8 cellular contexts compared by ENCODE assay signal in the genomic region with DNA sequence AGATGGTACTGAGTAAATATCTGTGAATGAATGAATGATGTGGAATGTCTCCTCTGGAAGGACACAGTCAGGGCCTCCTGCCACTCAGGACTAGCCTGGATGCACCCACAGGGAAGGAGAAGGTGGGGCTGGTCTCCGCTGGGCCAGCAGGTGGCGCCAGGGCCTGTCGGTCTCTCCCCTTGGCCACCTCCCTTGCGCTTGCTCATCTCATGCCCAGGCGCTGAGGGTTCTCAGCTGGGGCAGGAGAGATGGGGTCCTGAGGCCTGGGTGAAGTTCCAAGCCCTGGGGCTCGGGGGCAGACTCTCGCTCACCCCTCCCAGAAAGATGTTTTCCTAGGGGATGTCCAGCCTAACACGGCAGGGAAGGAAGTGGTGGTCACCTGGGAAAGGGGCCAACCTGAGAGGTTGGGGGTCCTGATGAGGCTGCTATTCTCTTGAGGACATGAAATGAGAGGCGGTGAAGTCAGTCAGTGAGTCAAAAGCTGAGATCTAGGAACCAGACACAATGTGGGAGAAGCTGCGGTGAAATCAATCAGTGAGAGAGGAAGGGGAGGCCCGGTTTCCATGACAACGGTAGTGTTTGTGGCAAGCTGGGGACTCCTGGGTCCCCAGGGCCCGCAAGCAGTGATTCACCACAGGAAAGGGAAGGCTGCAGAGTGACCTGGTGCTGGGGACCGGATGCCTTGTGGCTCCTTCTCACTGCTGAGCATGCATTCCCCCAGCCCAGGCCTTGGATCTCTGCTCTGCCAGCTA. TPM values are rescaled to one million over a fixed set of nuclear protein-coding genes. Genes with fewer than 3 reads are reported as not detected.
DNase-seq lines count a peak whose midpoint lies in the region; ATAC-seq and TF ChIP-seq lines count a peak whose summit lies in the region.

No MANE protein-coding gene starts in this region.

- CTCF ChIA-PET in A673 (lab: Charles Lee), result interaction anchor here (0.6 to 3.2 kb wide), 7 partner anchors 17 to 133 kb away, joined by 3 to 56 read pairs (median 5); no protein-coding TSS in a partner anchor

- H3K9me3 ChIP-seq in A673 (ENCODE audit: low read depth, low read length, poor library complexity, severe bottlenecking), result no peaks in the 10 kb centered on the region

- intact Hi-C loops in A673 (cut with micrococcal nuclease; ENCODE audit: unreplicated experiment), result no loop called here

- peak; percentile 53 for ATAC-seq in GM18520 (IDR thresholded peaks at IDR 0.05; ENCODE audit: unreplicated experiment)
- ATAC-seq in HG03066 (IDR thresholded peaks at IDR 0.05; ENCODE audit: low read depth, unreplicated experiment), result peak; percentile 70

- H3K27me3 ChIP-seq in A673 (replicated peaks; ENCODE audit: insufficient read depth, low read depth, low read length, poor library complexity), result no peaks in the 10 kb centered on the region

- POLR2A ChIA-PET in A673 (lab: Charles Lee; ENCODE audit: low non-redundant PET), result no interaction called here

- H3K36me3 ChIP-seq in A673 (ENCODE audit: insufficient read depth, low read length, poor library complexity, severe bottlenecking), result no peaks in the 10 kb centered on the region

- DNase-seq in A673 (ENCODE audit: low spot score), result peak; percentile 90
- DNase-seq in NCI-H2196 (lab: John Stamatoyannopoulos, UW; ENCODE audit: unreplicated experiment), result peak; percentile 78
- DNase-seq in activated CD4-positive, CD25-positive, alpha-beta regulatory T cell treated with anti-CD3 and anti-CD28 coated beads, Interleukin-2, amount 50 U/mL, for 16 hours (ENCODE audit: low read depth, low spot score), result peak; percentile 71
- DNase-seq in cardiac fibroblast (ENCODE audit: low read depth in 2 of 2), result peak; percentile 89
- DNase-seq in kidney glomerular epithelial cell (lab: John Stamatoyannopoulos, UW), result peak; percentile 69
- peak; percentile 67 to 90 (median 76) for DNase-seq in stimulated activated CD4-positive, alpha-beta T cell treated with anti-CD3 and anti-CD28 coated beads, Interleukin-1b, Interleukin-23, amount 100 ng/mL, for 24 hours (ENCODE audit: low read depth in 4 of 4, low spot score in 1 of 4)

- no TSS peak for BruUV-seq in A673 (replicated peaks; lab: Mats Ljungman, UMichigan)

- TF ChIP-seq CTCF in A673 (conservative IDR thresholded peaks at IDR 0.05; ENCODE audit: low read depth, low read length) (peak; percentile 99), cardiac fibroblast (IDR thresholded peaks at IDR 0.05; ENCODE audit: low read depth, low read length) (peak; percentile 96)

- no peak overlapping the region for H3K4me3 ChIP-seq in A673 (ENCODE audit: low read depth, low read length, poor library complexity, severe bottlenecking)
- no peak overlapping the region for H3K4me3 ChIP-seq in cardiac fibroblast (replicated peaks in 1 of 2; ENCODE audit: low read depth in 2 of 2, low read length in 2 of 2)

- no peak overlapping the region for H3K27ac ChIP-seq in A673 (ENCODE audit: low read depth, low read length, poor library complexity, severe bottlenecking)

- peaks cover 15% of the 10 kb centered on the region for H3K4me1 ChIP-seq in A673 (ENCODE audit: insufficient read depth, low read length, poor library complexity, severe bottlenecking)

RNA-seq across cellular contexts. Expression of gene MEX3A, which starts 14.6 kb away (rescaled TPM):
- 90.0 and 92.5 TPM in 2 replicates for total RNA-seq in A673 (2021)

RNA-seq across cellular contexts. Expression of gene LMNA, which starts 17.7 kb away (rescaled TPM):
- 204 and 225 TPM in 2 replicates for total RNA-seq in A673 (2021)

RNA-seq across cellular contexts. Expression of gene RAB25, which starts 35.9 kb away (rescaled TPM):
- 0.47 and 0.66 TPM in 2 replicates for total RNA-seq in A673 (2021)

RNA-seq across cellular contexts. Expression of gene LAMTOR2, which starts 42.2 kb away (rescaled TPM):
- 52.0 and 63.6 TPM in 2 replicates for total RNA-seq in A673 (2021)

RNA-seq across cellular contexts. Expression of gene UBQLN4, which starts 43.2 kb away (rescaled TPM):
- 66.6 and 75.2 TPM in 2 replicates for total RNA-seq in A673 (2021)
